ENCODE assay signal across 11 cellular contexts in genomic region chr1:19458815-19459417, GRCh38. TPM values are rescaled to one million over a fixed set of nuclear protein-coding genes. Genes with fewer than 3 reads are reported as not detected.
DNase-seq lines count a peak whose midpoint lies in the region; ATAC-seq, FAIRE-seq and TF ChIP-seq lines count a peak whose summit lies in the region.
"Had no signal": no experiment of that assay in that cellular context is flagged by ENCODE, and none has a peak within 500 bp of the region (broad histone marks: within the 10 kb centered on the region; RNA-seq: fewer than 3 reads in every experiment).

No MANE protein-coding gene starts in this region.

- peak overlapping the region; percentile 3 to 87 (median 78) for H3K4me3 Mint-ChIP-seq in naive thymus-derived CD4-positive, alpha-beta T cell

- ATAC-seq in HepG2, result no peak
- no peak for ATAC-seq in naive thymus-derived CD4-positive, alpha-beta T cell

- no peak overlapping the region for H3K4me3 ChIP-seq in liver (ENCODE audit: low read depth in 1 of 3, low read length in 3 of 3)
- no peak overlapping the region for H3K4me3 ChIP-seq in HepG2 (replicated peaks in 1 of 3; ENCODE audit: insufficient read depth in 1 of 3, low read depth in 2 of 3, low read length in 3 of 3)
- H3K4me3 ChIP-seq in duodenal mucosa (ENCODE audit: low read depth in 1 of 2, low read length in 2 of 2), result no peak overlapping the region
- no peak overlapping the region for H3K4me3 ChIP-seq in naive thymus-derived CD4-positive, alpha-beta T cell (ENCODE audit: low read length)
- no peak overlapping the region for H3K4me3 ChIP-seq in uterus
- H3K4me3 ChIP-seq in PC-9, result no peak overlapping the region
- no peak overlapping the region for H3K4me3 ChIP-seq in testis

- intact Hi-C loops in HepG2 (cut with micrococcal nuclease; ENCODE audit: unreplicated experiment), result no loop called here
- intact Hi-C loops in naive thymus-derived CD4-positive, alpha-beta T cell (cut with micrococcal nuclease), result no loop called here
- intact Hi-C loops in uterus (cut with DNase I; ENCODE audit: low total_unique reads), result no loop called here
- intact Hi-C loops in PC-9 (cut with micrococcal nuclease; ENCODE audit: unreplicated experiment), result no loop called here
- intact Hi-C loops in testis (cut with DNase I; ENCODE audit: low total_unique reads), result no loop called here

- H3K36me3 ChIP-seq in liver (ENCODE audit: control insufficient read depth in 4 of 4, insufficient read depth in 3 of 4, low read depth in 1 of 4, low read length in 3 of 4) (no peaks in the 10 kb centered on the region), HepG2 (replicated peaks in 1 of 2; ENCODE audit: control insufficient read depth in 1 of 2, insufficient read depth in 2 of 2, low read length in 2 of 2) (peaks cover 3% of the 10 kb centered on the region in 2 experiments; a peak in 1 of 5 replicates), duodenal mucosa (ENCODE audit: control insufficient read depth in 1 of 2, insufficient read depth in 2 of 2, low read length in 2 of 2) (peaks cover 0 to 7% of the 10 kb centered on the region in 2 donors), uterus (no peaks in the 10 kb centered on the region), PC-9 (ENCODE audit: low read depth) (no peaks in the 10 kb centered on the region), testis (ENCODE audit: low read depth, missing control alignments) (no peaks in the 10 kb centered on the region)
- H3K36me3 ChIP-seq in naive thymus-derived CD4-positive, alpha-beta T cell (ENCODE audit: control insufficient read depth in 2 of 3, insufficient read depth in 3 of 3, low read length in 3 of 3), result peaks cover 0 to 3% (median 0%) of the 10 kb centered on the region in 3 experiments

- H3K27ac ChIP-seq in liver (ENCODE audit: low read depth in 1 of 2, low read length in 2 of 2) (peak overlapping the region; percentile 16 to 64), HepG2 (ENCODE audit: extremely low read length, insufficient read depth, low read length) (no peak overlapping the region), duodenal mucosa (ENCODE audit: low read depth, low read length) (no peak overlapping the region), uterus (peak overlapping the region; percentile 19 to 43), PC-9 (no peak overlapping the region), testis (no peak overlapping the region)
- H3K27ac ChIP-seq in naive thymus-derived CD4-positive, alpha-beta T cell (ENCODE audit: low read depth, low read length), result peak overlapping the region; percentile 79

- no peaks in the 10 kb centered on the region for H3K27me3 Mint-ChIP-seq in naive thymus-derived CD4-positive, alpha-beta T cell

- H3F3A ChIP-seq in PC-9 (ENCODE audit: insufficient read depth, low read depth), result no peaks in the 10 kb centered on the region

- H3K4me2 ChIP-seq in HepG2 (ENCODE audit: low read depth, low read length), result no peak overlapping the region
- H3K4me2 ChIP-seq in PC-9, result no peak overlapping the region

- peak overlapping the region; percentile 47 to 97 (median 95) for H3K27ac Mint-ChIP-seq in naive thymus-derived CD4-positive, alpha-beta T cell

- BruUV-seq in HepG2 (replicated peaks; lab: Mats Ljungman, UMichigan) (no TSS peak), PC-9 (replicated peaks; lab: Mats Ljungman, UMichigan) (no TSS peak)

- no peaks in the 10 kb centered on the region for H3K9me2 ChIP-seq in PC-9 (ENCODE audit: insufficient read depth)

- no peak for DNase-seq in HepG2 (ENCODE audit: low spot score)
- no peak for DNase-seq in naive thymus-derived CD4-positive, alpha-beta T cell
- DNase-seq in uterus, result no peak
- no peak for DNase-seq in PC-9
- DNase-seq in testis, result no peak
- no peak for DNase-seq in GM03348 (ENCODE audit: low spot score)
- DNase-seq: hippocampal formation, NCI-H2081 treated with DMSO at 0.1 percent for 48 hours, SIG-M5 had no signal

- H2AFZ ChIP-seq in HepG2 (ENCODE audit: low read length), result no peak overlapping the region
- H2AFZ ChIP-seq in PC-9, result no peak overlapping the region

- TF ChIP-seq CTCF in liver (IDR thresholded peaks at IDR 0.05; ENCODE audit: low read depth, low read length, missing input control), result no peak
- no peak for TF ChIP-seq CTCF in HepG2 (CRISPR knock-in tag; IDR thresholded peaks at IDR 0.05)
- TF ChIP-seq CTCF in uterus (IDR thresholded peaks at IDR 0.05), result no peak
- TF ChIP-seq CTCF in PC-9 (conservative IDR thresholded peaks at IDR 0.05), result no peak
- no peak for TF ChIP-seq CTCF in testis (IDR thresholded peaks at IDR 0.05)

- TF ChIP-seq POLR2A in HepG2 (IDR thresholded peaks at IDR 0.05; ENCODE audit: insufficient read depth in 1 of 2, low read depth in 2 of 2, low read length in 2 of 2), result no peak
- TF ChIP-seq POLR2A in uterus (IDR thresholded peaks at IDR 0.05), result no peak
- TF ChIP-seq POLR2A in testis (IDR thresholded peaks at IDR 0.05), result no peak

- in situ Hi-C loops in HepG2 (cut with HindIII; ENCODE audit: extremely low pct_ligation_motif_present, low pct_unique_long_range_greater_than_20kb), result no loop called here

- H3K9me3 ChIP-seq in liver (ENCODE audit: control insufficient read depth in 4 of 4, low read length in 3 of 4) (no peaks in the 10 kb centered on the region), HepG2 (ENCODE audit: low read length) (no peaks in the 10 kb centered on the region), duodenal mucosa (ENCODE audit: control insufficient read depth in 1 of 2, low read length in 2 of 2) (no peaks in the 10 kb centered on the region), uterus (no peaks in the 10 kb centered on the region), PC-9 (ENCODE audit: insufficient read depth, low read depth) (no peaks in the 10 kb centered on the region), testis (no peaks in the 10 kb centered on the region)
- no peaks in the 10 kb centered on the region for H3K9me3 ChIP-seq in naive thymus-derived CD4-positive, alpha-beta T cell (ENCODE audit: control insufficient read depth in 2 of 3, low read length in 3 of 3)

- peaks cover 69 to 94% (median 86%) of the 10 kb centered on the region in 7 donors for H3K4me1 Mint-ChIP-seq in naive thymus-derived CD4-positive, alpha-beta T cell

- H3K4me1 ChIP-seq in liver (ENCODE audit: control insufficient read depth in 4 of 4, insufficient read depth in 4 of 4, low read length in 3 of 4) (peaks cover 5 to 21% (median 10%) of the 10 kb centered on the region in 4 donors), HepG2 (ENCODE audit: insufficient read depth, low read length) (peaks cover 9% of the 10 kb centered on the region), duodenal mucosa (ENCODE audit: control insufficient read depth in 1 of 2, insufficient read depth in 2 of 2, low read length in 2 of 2) (peaks cover 77 to 78% of the 10 kb centered on the region in 2 donors), uterus (peaks cover 6 to 13% of the 10 kb centered on the region in 2 donors), PC-9 (replicated peaks; ENCODE audit: insufficient read depth) (no peaks in the 10 kb centered on the region), testis (peaks cover 23% of the 10 kb centered on the region)
- peaks cover 92 to 93% of the 10 kb centered on the region in 2 donors for H3K4me1 ChIP-seq in naive thymus-derived CD4-positive, alpha-beta T cell (ENCODE audit: control insufficient read depth in 2 of 2, insufficient read depth in 2 of 2, low read length in 2 of 2)

- H3K9ac ChIP-seq in liver (ENCODE audit: low read depth in 1 of 2, low read length in 2 of 2), result peak overlapping the region in 1 of 2 donors; percentile 43
- H3K9ac ChIP-seq in HepG2 (ENCODE audit: insufficient read depth, low read depth, low read length), result no peak overlapping the region
- peak overlapping the region; percentile 0 to 49 for H3K9ac ChIP-seq in duodenal mucosa (ENCODE audit: low read depth in 1 of 2, low read length in 2 of 2)

- WGBS in liver, result 24% methylated on average over 6 of the region's 6 CpGs
- WGBS in HepG2 (ENCODE audit: low lambda C conversion rate), result 95% methylated on average over 6 of the region's 6 CpGs
- WGBS in testis, 2 donors, result 43 to 49% methylated on average over 6 of the region's 6 CpGs

- TF ChIP-seq RAD21 in liver (IDR thresholded peaks at IDR 0.05), result peak; percentile 63 to 64
- TF ChIP-seq RAD21 in HepG2 (CRISPR knock-in tag; IDR thresholded peaks at IDR 0.05), result no peak

- no peak for TF ChIP-seq EP300 in HepG2 (IDR thresholded peaks at IDR 0.05; ENCODE audit: low read depth in 2 of 2, low read length in 2 of 2)
- no peak for TF ChIP-seq EP300 in HepG2 (CRISPR knock-in tag; IDR thresholded peaks at IDR 0.05; ENCODE audit: borderline replicate concordance)

- FAIRE-seq in HepG2 (lab: Jason Lieb, UNC), result no peak

- peaks cover 14% of the 10 kb centered on the region; the same call in 1 of the 2 replicates for H4K20me1 ChIP-seq in HepG2 (ENCODE audit: insufficient read depth, low read length)
- peaks cover 23% of the 10 kb centered on the region for H4K20me1 ChIP-seq in PC-9 (ENCODE audit: insufficient read depth)

- H3K79me2 ChIP-seq in HepG2 (ENCODE audit: insufficient read depth, low read length) (peaks cover 88% of the 10 kb centered on the region), PC-9 (ENCODE audit: low read depth) (peaks cover 64% of the 10 kb centered on the region)

- H3K36me3 Mint-ChIP-seq in naive thymus-derived CD4-positive, alpha-beta T cell, result peaks cover 0 to 25% (median 7%) of the 10 kb centered on the region in 5 donors

- no peaks in the 10 kb centered on the region for H3K9me3 Mint-ChIP-seq in naive thymus-derived CD4-positive, alpha-beta T cell

- POLR2A ChIA-PET in HepG2 (lab: Yijun Ruan, JAX) (no interaction called here), PC-9 (lab: Charles Lee; ENCODE audit: unreplicated experiment) (no interaction called here)
- POLR2A ChIA-PET in naive thymus-derived CD4-positive, alpha-beta T cell (lab: Charles Lee), result interaction anchor here (0.9 to 21.6 kb wide), 5 partner anchors 9 to 140 kb away, joined by 3 to 492 read pairs (median 4); partner anchors contain the start of gene CAPZB

- no peaks in the 10 kb centered on the region for H3K27me3 ChIP-seq in liver (ENCODE audit: control insufficient read depth in 4 of 4, insufficient read depth in 4 of 4, low read length in 3 of 4)
- H3K27me3 ChIP-seq in HepG2 (ENCODE audit: control insufficient read depth in 1 of 2, insufficient read depth in 2 of 2, low read length in 2 of 2), result no peaks in the 10 kb centered on the region
- no peaks in the 10 kb centered on the region for H3K27me3 ChIP-seq in duodenal mucosa (ENCODE audit: control insufficient read depth in 1 of 2, insufficient read depth in 2 of 2, low read length in 2 of 2)
- no peaks in the 10 kb centered on the region for H3K27me3 ChIP-seq in naive thymus-derived CD4-positive, alpha-beta T cell (ENCODE audit: control insufficient read depth in 2 of 2, insufficient read depth in 2 of 2, low read length in 2 of 2)
- no peaks in the 10 kb centered on the region for H3K27me3 ChIP-seq in uterus
- H3K27me3 ChIP-seq in PC-9 (ENCODE audit: insufficient read depth, low read depth), result no peaks in the 10 kb centered on the region
- H3K27me3 ChIP-seq in testis, result no peaks in the 10 kb centered on the region

- CTCF ChIA-PET in HepG2 (lab: Yijun Ruan, JAX; ENCODE audit: low intra/inter-chr PET ratio, low total read pairs), result no interaction called here
- CTCF ChIA-PET in naive thymus-derived CD4-positive, alpha-beta T cell (lab: Charles Lee), result no interaction called here
- CTCF ChIA-PET in PC-9 (lab: Charles Lee), result no interaction called here

RNA-seq across cellular contexts. Expression of gene CAPZB, which starts 26.4 kb away (rescaled TPM):
- 10 to 100 TPM; 38.3 to 43.2 TPM for total RNA-seq in liver
- 10 to 100 TPM; 59.0 to 98.9 TPM for polyA plus RNA-seq in liver
- 58.9 and 84.1 TPM in 2 replicates for total RNA-seq in HepG2 (2016; rRNA removed; fragmentation: Illumina TruSeq; extraction: Trizol)
- 24.5 and 25.6 TPM in 2 replicates for total RNA-seq in HepG2 (2016; cell fraction: cytosol; rRNA removed; fragmentation: Illumina TruSeq; extraction: Trizol; ENCODE audit: low read depth)
- 61.9 and 68.4 TPM in 2 replicates for total RNA-seq in HepG2 (2016; cell fraction: insoluble cytoplasmic fraction; rRNA removed; fragmentation: Illumina TruSeq; extraction: Trizol)
- 41.5 and 44.2 TPM in 2 replicates for total RNA-seq in HepG2 (2016; cell fraction: membrane; rRNA removed; fragmentation: Illumina TruSeq; extraction: Trizol)
- 33.6 and 37.1 TPM in 2 replicates for total RNA-seq in HepG2 (2016; cell fraction: nucleus; rRNA removed; fragmentation: Illumina TruSeq; extraction: Trizol)
- polyA plus RNA-seq in HepG2 (2011; rRNA removed), result 68.8 and 76.9 TPM in 2 replicates
- polyA plus RNA-seq in HepG2 (2011; cell fraction: cytosol; rRNA removed), result 107 and 113 TPM in 2 replicates
- 34.6 and 35.9 TPM in 2 replicates for polyA plus RNA-seq in HepG2 (2011; cell fraction: nucleus; rRNA removed)
- 142 and 153 TPM in 2 replicates for polyA plus RNA-seq in HepG2 (2012)
- polyA plus RNA-seq in HepG2 (2016; cell fraction: cytosol; fragmentation: Illumina TruSeq; extraction: Trizol; ENCODE audit: low read depth), result 87.3 and 97.7 TPM in 2 replicates
- 211 and 248 TPM in 2 replicates for polyA plus RNA-seq in HepG2 (2016; cell fraction: insoluble cytoplasmic fraction; fragmentation: Illumina TruSeq; extraction: Trizol; ENCODE audit: low read depth)
- polyA plus RNA-seq in HepG2 (2016; cell fraction: membrane; fragmentation: Illumina TruSeq; extraction: Trizol; ENCODE audit: low read depth), result 103 and 116 TPM in 2 replicates
- polyA plus RNA-seq in HepG2 (2016; cell fraction: nucleus; fragmentation: Illumina TruSeq; extraction: Trizol; ENCODE audit: insufficient read depth, low read depth), result 131 and 139 TPM in 2 replicates
- polyA minus RNA-seq in HepG2 (2011; rRNA and poly(A)+ RNA removed; ENCODE audit: low replicate concordance), result 37.1 and 54.9 TPM in 2 replicates
- polyA minus RNA-seq in HepG2 (2011; cell fraction: cytosol; rRNA and poly(A)+ RNA removed), result 49.6 and 56.8 TPM in 2 replicates
- polyA minus RNA-seq in HepG2 (2011; cell fraction: nucleus; rRNA and poly(A)+ RNA removed), result 19.3 and 21.5 TPM in 2 replicates
- 100 to 1,000 TPM; 216 to 519 (median 264) TPM for total RNA-seq in naive thymus-derived CD4-positive, alpha-beta T cell
- 100 to 1,000 TPM; 522 to 559 TPM for polyA plus RNA-seq in naive thymus-derived CD4-positive, alpha-beta T cell
- total RNA-seq in uterus, result 100 to 1,000 TPM in 3 of 4 donors, 10 to 100 TPM in 1; 94.4 to 281 (median 141) TPM
- total RNA-seq in PC-9 (2021), result 222 and 274 TPM in 2 replicates
- total RNA-seq in testis, result 100 to 1,000 TPM; 147 to 207 TPM
- polyA plus RNA-seq in testis (ENCODE audit: insufficient read depth, low read depth, low replicate concordance), result 502 TPM

Comparison
In these comparisons a context has a peak if more than half of its experiments do, and no peak if none do; other contexts are left out.
1. H3K27ac ChIP-seq: peak in liver (2 of 2), naive thymus-derived CD4-positive, alpha-beta T cell (single experiment) and uterus (2 of 2); none in HepG2 (single experiment), duodenal mucosa (single experiment), PC-9 (single experiment) and testis (0 of 2).